In the genomic region with DNA sequence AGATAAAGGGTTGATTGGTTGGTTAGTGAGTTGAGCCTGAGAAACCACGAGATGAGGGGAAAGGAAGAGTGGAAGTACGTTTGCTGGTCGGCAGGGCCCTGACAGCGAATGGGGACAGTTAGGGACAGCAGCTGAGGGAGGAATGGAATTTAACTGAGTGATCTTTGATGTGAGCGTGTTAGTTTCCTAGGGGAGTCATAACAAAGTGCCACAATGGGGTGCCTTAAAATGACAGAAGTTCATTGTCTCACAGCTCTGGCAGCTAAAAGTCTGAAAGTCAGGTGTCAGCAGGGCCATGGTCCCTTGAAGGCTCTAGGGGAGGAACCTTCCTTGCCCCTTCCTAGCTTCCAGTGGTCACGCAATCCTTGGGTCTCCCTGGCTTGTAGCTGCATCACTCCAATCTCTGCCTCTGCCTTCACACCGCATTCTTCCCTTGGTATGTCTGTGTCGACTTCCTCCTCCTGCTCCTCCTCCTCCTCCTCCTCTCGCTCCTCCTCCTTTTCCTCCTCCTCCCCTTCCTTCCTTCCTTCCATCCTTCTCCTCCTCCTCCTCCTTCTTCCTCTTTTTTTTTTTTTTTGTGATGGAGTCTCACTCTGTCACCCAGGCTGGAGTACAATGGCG, we compare ENCODE assay signal across 1 cellular context.
TF ChIP-seq lines count a peak whose summit lies in the region.

No MANE protein-coding gene starts in this region.

TF ChIP-seq in GM23338, 12 proteins besides CTCF, POLR2A, EP300 and RAD21:
- no peak for TF ChIP-seq EZH2 (IDR thresholded peaks at IDR 0.05; ENCODE audit: low read depth, unreplicated experiment)
- TF ChIP-seq NANOG (IDR thresholded peaks at IDR 0.05; ENCODE audit: borderline replicate concordance) = no peak
- no peak for TF ChIP-seq ZNF331 (CRISPR knock-in tag; IDR thresholded peaks at IDR 0.05; ENCODE audit: low read depth)
- TF ChIP-seq, protein P1, sequence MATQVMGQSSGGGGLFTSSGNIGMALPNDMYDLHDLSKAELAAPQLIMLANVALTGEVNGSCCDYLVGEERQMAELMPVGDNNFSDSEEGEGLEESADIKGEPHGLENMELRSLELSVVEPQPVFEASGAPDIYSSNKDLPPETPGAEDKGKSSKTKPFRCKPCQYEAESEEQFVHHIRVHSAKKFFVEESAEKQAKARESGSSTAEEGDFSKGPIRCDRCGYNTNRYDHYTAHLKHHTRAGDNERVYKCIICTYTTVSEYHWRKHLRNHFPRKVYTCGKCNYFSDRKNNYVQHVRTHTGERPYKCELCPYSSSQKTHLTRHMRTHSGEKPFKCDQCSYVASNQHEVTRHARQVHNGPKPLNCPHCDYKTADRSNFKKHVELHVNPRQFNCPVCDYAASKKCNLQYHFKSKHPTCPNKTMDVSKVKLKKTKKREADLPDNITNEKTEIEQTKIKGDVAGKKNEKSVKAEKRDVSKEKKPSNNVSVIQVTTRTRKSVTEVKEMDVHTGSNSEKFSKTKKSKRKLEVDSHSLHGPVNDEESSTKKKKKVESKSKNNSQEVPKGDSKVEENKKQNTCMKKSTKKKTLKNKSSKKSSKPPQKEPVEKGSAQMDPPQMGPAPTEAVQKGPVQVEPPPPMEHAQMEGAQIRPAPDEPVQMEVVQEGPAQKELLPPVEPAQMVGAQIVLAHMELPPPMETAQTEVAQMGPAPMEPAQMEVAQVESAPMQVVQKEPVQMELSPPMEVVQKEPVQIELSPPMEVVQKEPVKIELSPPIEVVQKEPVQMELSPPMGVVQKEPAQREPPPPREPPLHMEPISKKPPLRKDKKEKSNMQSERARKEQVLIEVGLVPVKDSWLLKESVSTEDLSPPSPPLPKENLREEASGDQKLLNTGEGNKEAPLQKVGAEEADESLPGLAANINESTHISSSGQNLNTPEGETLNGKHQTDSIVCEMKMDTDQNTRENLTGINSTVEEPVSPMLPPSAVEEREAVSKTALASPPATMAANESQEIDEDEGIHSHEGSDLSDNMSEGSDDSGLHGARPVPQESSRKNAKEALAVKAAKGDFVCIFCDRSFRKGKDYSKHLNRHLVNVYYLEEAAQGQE (IDR thresholded peaks at IDR 0.05; ENCODE audit: unreplicated experiment) = no peak
- TF ChIP-seq, protein P2, sequence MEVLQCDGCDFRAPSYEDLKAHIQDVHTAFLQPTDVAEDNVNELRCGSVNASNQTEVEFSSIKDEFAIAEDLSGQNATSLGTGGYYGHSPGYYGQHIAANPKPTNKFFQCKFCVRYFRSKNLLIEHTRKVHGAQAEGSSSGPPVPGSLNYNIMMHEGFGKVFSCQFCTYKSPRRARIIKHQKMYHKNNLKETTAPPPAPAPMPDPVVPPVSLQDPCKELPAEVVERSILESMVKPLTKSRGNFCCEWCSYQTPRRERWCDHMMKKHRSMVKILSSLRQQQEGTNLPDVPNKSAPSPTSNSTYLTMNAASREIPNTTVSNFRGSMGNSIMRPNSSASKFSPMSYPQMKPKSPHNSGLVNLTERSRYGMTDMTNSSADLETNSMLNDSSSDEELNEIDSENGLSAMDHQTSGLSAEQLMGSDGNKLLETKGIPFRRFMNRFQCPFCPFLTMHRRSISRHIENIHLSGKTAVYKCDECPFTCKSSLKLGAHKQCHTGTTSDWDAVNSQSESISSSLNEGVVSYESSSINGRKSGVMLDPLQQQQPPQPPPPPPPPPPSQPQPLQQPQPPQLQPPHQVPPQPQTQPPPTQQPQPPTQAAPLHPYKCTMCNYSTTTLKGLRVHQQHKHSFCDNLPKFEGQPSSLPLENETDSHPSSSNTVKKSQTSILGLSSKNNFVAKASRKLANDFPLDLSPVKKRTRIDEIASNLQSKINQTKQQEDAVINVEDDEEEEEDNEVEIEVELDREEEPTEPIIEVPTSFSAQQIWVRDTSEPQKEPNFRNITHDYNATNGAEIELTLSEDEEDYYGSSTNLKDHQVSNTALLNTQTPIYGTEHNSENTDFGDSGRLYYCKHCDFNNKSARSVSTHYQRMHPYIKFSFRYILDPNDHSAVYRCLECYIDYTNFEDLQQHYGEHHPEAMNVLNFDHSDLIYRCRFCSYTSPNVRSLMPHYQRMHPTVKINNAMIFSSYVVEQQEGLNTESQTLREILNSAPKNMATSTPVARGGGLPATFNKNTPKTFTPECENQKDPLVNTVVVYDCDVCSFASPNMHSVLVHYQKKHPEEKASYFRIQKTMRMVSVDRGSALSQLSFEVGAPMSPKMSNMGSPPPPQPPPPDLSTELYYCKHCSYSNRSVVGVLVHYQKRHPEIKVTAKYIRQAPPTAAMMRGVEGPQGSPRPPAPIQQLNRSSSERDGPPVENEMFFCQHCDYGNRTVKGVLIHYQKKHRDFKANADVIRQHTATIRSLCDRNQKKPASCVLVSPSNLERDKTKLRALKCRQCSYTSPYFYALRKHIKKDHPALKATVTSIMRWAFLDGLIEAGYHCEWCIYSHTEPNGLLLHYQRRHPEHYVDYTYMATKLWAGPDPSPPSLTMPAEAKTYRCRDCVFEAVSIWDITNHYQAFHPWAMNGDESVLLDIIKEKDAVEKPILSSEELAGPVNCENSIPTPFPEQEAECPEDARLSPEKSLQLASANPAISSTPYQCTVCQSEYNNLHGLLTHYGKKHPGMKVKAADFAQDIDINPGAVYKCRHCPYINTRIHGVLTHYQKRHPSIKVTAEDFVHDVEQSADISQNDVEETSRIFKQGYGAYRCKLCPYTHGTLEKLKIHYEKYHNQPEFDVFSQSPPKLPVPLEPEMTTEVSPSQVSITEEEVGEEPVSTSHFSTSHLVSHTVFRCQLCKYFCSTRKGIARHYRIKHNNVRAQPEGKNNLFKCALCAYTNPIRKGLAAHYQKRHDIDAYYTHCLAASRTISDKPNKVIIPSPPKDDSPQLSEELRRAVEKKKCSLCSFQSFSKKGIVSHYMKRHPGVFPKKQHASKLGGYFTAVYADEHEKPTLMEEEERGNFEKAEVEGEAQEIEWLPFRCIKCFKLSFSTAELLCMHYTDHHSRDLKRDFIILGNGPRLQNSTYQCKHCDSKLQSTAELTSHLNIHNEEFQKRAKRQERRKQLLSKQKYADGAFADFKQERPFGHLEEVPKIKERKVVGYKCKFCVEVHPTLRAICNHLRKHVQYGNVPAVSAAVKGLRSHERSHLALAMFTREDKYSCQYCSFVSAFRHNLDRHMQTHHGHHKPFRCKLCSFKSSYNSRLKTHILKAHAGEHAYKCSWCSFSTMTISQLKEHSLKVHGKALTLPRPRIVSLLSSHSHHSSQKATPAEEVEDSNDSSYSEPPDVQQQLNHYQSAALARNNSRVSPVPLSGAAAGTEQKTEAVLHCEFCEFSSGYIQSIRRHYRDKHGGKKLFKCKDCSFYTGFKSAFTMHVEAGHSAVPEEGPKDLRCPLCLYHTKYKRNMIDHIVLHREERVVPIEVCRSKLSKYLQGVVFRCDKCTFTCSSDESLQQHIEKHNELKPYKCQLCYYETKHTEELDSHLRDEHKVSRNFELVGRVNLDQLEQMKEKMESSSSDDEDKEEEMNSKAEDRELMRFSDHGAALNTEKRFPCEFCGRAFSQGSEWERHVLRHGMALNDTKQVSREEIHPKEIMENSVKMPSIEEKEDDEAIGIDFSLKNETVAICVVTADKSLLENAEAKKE (CRISPR knock-in tag; IDR thresholded peaks at IDR 0.05) = no peak
- TF ChIP-seq CREB1 (CRISPR knock-in tag; IDR thresholded peaks at IDR 0.05; ENCODE audit: low read depth) = no peak
- no peak for TF ChIP-seq ZNF114 (CRISPR knock-in tag; IDR thresholded peaks at IDR 0.05)
- TF ChIP-seq, protein P3, sequence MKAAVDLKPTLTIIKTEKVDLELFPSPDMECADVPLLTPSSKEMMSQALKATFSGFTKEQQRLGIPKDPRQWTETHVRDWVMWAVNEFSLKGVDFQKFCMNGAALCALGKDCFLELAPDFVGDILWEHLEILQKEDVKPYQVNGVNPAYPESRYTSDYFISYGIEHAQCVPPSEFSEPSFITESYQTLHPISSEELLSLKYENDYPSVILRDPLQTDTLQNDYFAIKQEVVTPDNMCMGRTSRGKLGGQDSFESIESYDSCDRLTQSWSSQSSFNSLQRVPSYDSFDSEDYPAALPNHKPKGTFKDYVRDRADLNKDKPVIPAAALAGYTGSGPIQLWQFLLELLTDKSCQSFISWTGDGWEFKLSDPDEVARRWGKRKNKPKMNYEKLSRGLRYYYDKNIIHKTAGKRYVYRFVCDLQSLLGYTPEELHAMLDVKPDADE (IDR thresholded peaks at IDR 0.05) = no peak
- TF ChIP-seq STAT1 (IDR thresholded peaks at IDR 0.05; ENCODE audit: unreplicated experiment) = no peak
- no peak for TF ChIP-seq JUNB (IDR thresholded peaks at IDR 0.05; ENCODE audit: unreplicated experiment)
- TF ChIP-seq EZH2phosphoT487 (IDR thresholded peaks at IDR 0.05; ENCODE audit: unreplicated experiment) = no peak
- TF ChIP-seq POLR2AphosphoS5 (IDR thresholded peaks at IDR 0.05; ENCODE audit: low read depth) = no peak
